ENCODE assay signal across 1 cellular context in genomic region chrX:154749856-154750255, GRCh38.
TF ChIP-seq lines count a peak whose summit lies in the region.

No MANE protein-coding gene starts in this region.

TF ChIP-seq in GM23338, 12 proteins besides CTCF, POLR2A, EP300 and RAD21 (continued from another document):
- no peak for TF ChIP-seq ZNF462 (CRISPR knock-in tag; IDR thresholded peaks at IDR 0.05)
- no peak for TF ChIP-seq ZNF114 (CRISPR knock-in tag; IDR thresholded peaks at IDR 0.05)
- no peak for TF ChIP-seq JUNB (IDR thresholded peaks at IDR 0.05; ENCODE audit: unreplicated experiment)
- TF ChIP-seq POLR2AphosphoS5 (IDR thresholded peaks at IDR 0.05; ENCODE audit: low read depth) = no peak
- TF ChIP-seq ETS1 (IDR thresholded peaks at IDR 0.05) = no peak
- no peak for TF ChIP-seq EZH2 (IDR thresholded peaks at IDR 0.05; ENCODE audit: low read depth, unreplicated experiment)
- no peak for TF ChIP-seq EZH2phosphoT487 (IDR thresholded peaks at IDR 0.05; ENCODE audit: unreplicated experiment)
- no peak for TF ChIP-seq STAT1 (IDR thresholded peaks at IDR 0.05; ENCODE audit: unreplicated experiment)
- no peak for TF ChIP-seq REST (IDR thresholded peaks at IDR 0.05; ENCODE audit: unreplicated experiment)
